In the genomic region with DNA sequence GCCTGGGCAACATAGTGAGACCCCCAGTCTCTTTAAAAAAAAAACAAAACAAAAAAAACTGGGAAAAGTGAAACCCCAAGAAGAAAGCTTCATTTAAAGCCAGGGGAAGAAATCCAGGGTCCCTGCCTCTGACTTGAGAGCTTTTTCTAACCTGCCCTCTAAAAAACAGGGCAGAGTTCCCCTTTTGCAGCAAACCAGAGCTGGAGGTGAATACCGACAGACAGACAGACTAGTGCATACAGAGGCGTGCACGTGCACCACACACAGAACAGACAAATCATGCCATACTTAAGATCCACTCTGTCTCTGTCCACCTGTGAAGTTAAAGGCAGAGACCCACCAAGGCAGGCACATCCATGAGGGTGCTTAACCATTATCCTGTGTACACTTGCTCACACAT, we compare ENCODE assay signal across 16 cellular contexts. TPM values are rescaled to one million over a fixed set of nuclear protein-coding genes. Genes with fewer than 3 reads are reported as not detected.
A peak's percentile ranks its signal among the peaks of the same experiment; 100 is the strongest.
DNase-seq lines count a peak whose midpoint lies in the region; ATAC-seq, FAIRE-seq and TF ChIP-seq lines count a peak whose summit lies in the region.
"Had no signal": no experiment of that assay in that cellular context is flagged by ENCODE, and none has a peak within 500 bp of the region (broad histone marks: within the 10 kb centered on the region; RNA-seq: fewer than 3 reads in every experiment).

No MANE protein-coding gene starts in this region.

- peak; percentile 64 for FAIRE-seq in GM18507 (lab: Jason Lieb, UNC)
- FAIRE-seq: H1 had no signal

- H3K4me3 ChIP-seq in CD4-positive, alpha-beta memory T cell (ENCODE audit: low read length in 2 of 2), result no peak overlapping the region
- no peak overlapping the region for H3K4me3 ChIP-seq in Karpas-422 (ENCODE audit: low read length)
- H3K4me3 ChIP-seq: dorsolateral prefrontal cortex, thyroid gland had no signal

- TF ChIP-seq CTCF in activated B cell treated with CpG ODN at 0.5 μM for 24 hours (IDR thresholded peaks at IDR 0.05), result no peak

- no peaks in the 10 kb centered on the region for H3K79me2 ChIP-seq in Karpas-422 (ENCODE audit: low read length)

- peaks cover 27% of the 10 kb centered on the region for H3K36me3 ChIP-seq in CD4-positive, alpha-beta memory T cell (ENCODE audit: insufficient read depth, low read length)
- 0 out of 2 replicates have a peak, but pooled peaks cover 6% of the 10 kb centered on the region for H3K36me3 ChIP-seq in Karpas-422 (ENCODE audit: insufficient read depth, low read length)

- H3K27ac ChIP-seq in CD4-positive, alpha-beta memory T cell (ENCODE audit: low read depth, low read length), result peak overlapping the region; percentile 58
- peak overlapping the region; percentile 77 for H3K27ac ChIP-seq in epithelial cell of prostate
- no peak overlapping the region for H3K27ac ChIP-seq in Karpas-422 (ENCODE audit: low read length)
- H3K27ac ChIP-seq: C4-2B, dorsolateral prefrontal cortex, thyroid gland had no signal

- H3K4me1 ChIP-seq in CD4-positive, alpha-beta memory T cell (ENCODE audit: insufficient read depth, low read length), result peaks cover 51% of the 10 kb centered on the region
- no peaks in the 10 kb centered on the region for H3K4me1 ChIP-seq in Karpas-422 (ENCODE audit: low read length)
- H3K4me1 ChIP-seq: thyroid gland had no signal

- peak overlapping the region; percentile 88 to 98 (median 94) for H3K27ac Mint-ChIP-seq in CD4-positive, alpha-beta memory T cell
- H3K27ac Mint-ChIP-seq in activated B cell treated with CpG ODN at 0.5 μM for 24 hours (peak overlapping the region; percentile 35), immature natural killer cell (no peak overlapping the region)

- no peak overlapping the region for H3K9ac ChIP-seq in Karpas-422 (ENCODE audit: low read length)

- H3K9me3 Mint-ChIP-seq in CD4-positive, alpha-beta memory T cell, result no peaks in the 10 kb centered on the region
- H3K9me3 Mint-ChIP-seq in activated B cell treated with CpG ODN at 0.5 μM for 24 hours, result no peaks in the 10 kb centered on the region
- no peaks in the 10 kb centered on the region for H3K9me3 Mint-ChIP-seq in immature natural killer cell

- peaks cover 14 to 35% of the 10 kb centered on the region in 2 donors for H3K36me3 Mint-ChIP-seq in CD4-positive, alpha-beta memory T cell
- H3K36me3 Mint-ChIP-seq in activated B cell treated with CpG ODN at 0.5 μM for 24 hours (ENCODE audit: low read depth), result peaks cover 38% of the 10 kb centered on the region
- peaks cover 0 to 24% (median 10%) of the 10 kb centered on the region in 3 donors for H3K36me3 Mint-ChIP-seq in immature natural killer cell

- H3K27me3 ChIP-seq in CD4-positive, alpha-beta memory T cell (ENCODE audit: insufficient read depth, low read length), result no peaks in the 10 kb centered on the region
- H3K27me3 ChIP-seq in Karpas-422 (ENCODE audit: low read length), result no peaks in the 10 kb centered on the region
- H3K27me3 ChIP-seq: dorsolateral prefrontal cortex, thyroid gland had no signal

- H3K4me3 Mint-ChIP-seq in CD4-positive, alpha-beta memory T cell, result peak overlapping the region in 5 of 8 donors; percentile 4 to 87 (median 63)
- H3K4me3 Mint-ChIP-seq in activated B cell treated with CpG ODN at 0.5 μM for 24 hours, result no peak overlapping the region
- no peak overlapping the region for H3K4me3 Mint-ChIP-seq in immature natural killer cell

- H3K4me2 ChIP-seq in Karpas-422 (ENCODE audit: low read depth, low read length, poor library complexity, severe bottlenecking), result no peak overlapping the region

- DNase-seq in CD4-positive, alpha-beta memory T cell, result peak in 2 of 5 donors; percentile 14 to 44
- DNase-seq in GM18507 (ENCODE audit: extremely low spot score, insufficient read length, low read depth), result no peak
- no peak for DNase-seq in activated B cell treated with CpG ODN at 0.5 μM for 24 hours
- no peak for DNase-seq in epithelial cell of prostate (ENCODE audit: low read depth, low spot score)
- no peak for DNase-seq in immature natural killer cell
- no peak for DNase-seq in germinal center (ENCODE audit: low spot score)
- DNase-seq in Karpas-422, result no peak
- DNase-seq: dorsolateral prefrontal cortex, NCI-H2081, NCI-H524 treated with DMSO at 0.1 percent for 48 hours, RPMI8226, thyroid gland had no signal

- no peaks in the 10 kb centered on the region for H3K27me3 Mint-ChIP-seq in CD4-positive, alpha-beta memory T cell
- H3K27me3 Mint-ChIP-seq in activated B cell treated with CpG ODN at 0.5 μM for 24 hours (no peaks in the 10 kb centered on the region), immature natural killer cell (ENCODE audit: low read depth in 3 of 3) (peaks cover 0 to 2% (median 2%) of the 10 kb centered on the region in 3 donors)

- no peaks in the 10 kb centered on the region for H3K9me3 ChIP-seq in CD4-positive, alpha-beta memory T cell (ENCODE audit: control insufficient read depth in 1 of 2, low read length in 2 of 2)
- no peaks in the 10 kb centered on the region for H3K9me3 ChIP-seq in Karpas-422 (ENCODE audit: low read length)
- H3K9me3 ChIP-seq: thyroid gland had no signal

- CTCF ChIA-PET in CD4-positive, alpha-beta memory T cell (lab: Charles Lee; ENCODE audit: partially characterized antibody), result interaction anchor here (1.0 to 24.2 kb wide), 8 partner anchors 8 to 85 kb away, joined by 3 to 562 read pairs (median 31); a partner anchor contains a TSS
- CTCF ChIA-PET in activated B cell treated with CpG ODN at 0.5 μM for 24 hours (lab: Charles Lee), result no interaction called here

- ATAC-seq in activated B cell treated with CpG ODN at 0.5 μM for 24 hours (ENCODE audit: low read depth) (no peak), GM21786 (IDR thresholded peaks at IDR 0.05; ENCODE audit: unreplicated experiment) (no peak)
- ATAC-seq: right cardiac atrium had no signal

- H2AFZ ChIP-seq in Karpas-422 (ENCODE audit: low read length), result no peak overlapping the region

- H3K9me2 ChIP-seq in Karpas-422 (replicated peaks; ENCODE audit: insufficient read depth, low read length), result no peaks in the 10 kb centered on the region

- H4K20me1 ChIP-seq in Karpas-422 (ENCODE audit: insufficient read depth, low read depth, low read length), result no peaks in the 10 kb centered on the region

- intact Hi-C loops in CD4-positive, alpha-beta memory T cell (cut with micrococcal nuclease), result loop anchor here (10.0 kb wide), 1 partner anchor 56 kb away; no protein-coding TSS in a partner anchor
- intact Hi-C loops in activated B cell treated with CpG ODN at 0.5 μM for 24 hours (cut with micrococcal nuclease), result loop anchor here (2.0 kb wide), 1 partner anchor 14 kb away; a partner anchor contains a TSS

- peaks cover 32 to 57% (median 46%) of the 10 kb centered on the region in 4 donors for H3K4me1 Mint-ChIP-seq in CD4-positive, alpha-beta memory T cell
- peaks cover 8% of the 10 kb centered on the region for H3K4me1 Mint-ChIP-seq in activated B cell treated with CpG ODN at 0.5 μM for 24 hours
- H3K4me1 Mint-ChIP-seq in immature natural killer cell, result no peaks in the 10 kb centered on the region

- POLR2A ChIA-PET in CD4-positive, alpha-beta memory T cell (lab: Charles Lee; ENCODE audit: partially characterized antibody), result interaction anchor here (0.5 to 19.7 kb wide), 8 partner anchors 8 to 359 kb away, joined by 3 to 299 read pairs (median 11); a partner anchor contains a TSS
- POLR2A ChIA-PET in activated B cell treated with CpG ODN at 0.5 μM for 24 hours (lab: Charles Lee), result no interaction called here

RNA-seq across cellular contexts. Expression of a gene that starts 11.7 kb away (rescaled TPM):
- total RNA-seq in CD4-positive, alpha-beta memory T cell, result 100 to 1,000 TPM; 172 TPM
- 100 to 1,000 TPM; 484 to 562 TPM for polyA plus RNA-seq in CD4-positive, alpha-beta memory T cell
- 0.95 and 1.6 TPM in 2 replicates for total RNA-seq in activated B cell treated with CpG ODN at 0.5 μM for 24 hours
- polyA plus RNA-seq in immature natural killer cell, result 1 to 10 TPM; 5.2 to 7.9 (median 5.4) TPM
- not detected in 2 replicates for total RNA-seq in Karpas-422 (2014; rRNA removed; shearing (Covaris generic); ENCODE audit: low replicate concordance)

RNA-seq across cellular contexts. Expression of a gene that starts 14.6 kb away (rescaled TPM):
- total RNA-seq in CD4-positive, alpha-beta memory T cell, result 10 to 100 TPM; 39.1 to 41.1 TPM
- polyA plus RNA-seq in CD4-positive, alpha-beta memory T cell, result 10 to 100 TPM; 11.7 to 28.1 TPM
- total RNA-seq in activated B cell treated with CpG ODN at 0.5 μM for 24 hours, result 59.9 and 60.1 TPM in 2 replicates
- 10 to 100 TPM in 2 of 3 donors, 1 to 10 TPM in 1; 9.7 to 21.7 (median 18.8) TPM for polyA plus RNA-seq in immature natural killer cell
- 18.6 and 19.7 TPM in 2 replicates for total RNA-seq in Karpas-422 (2014; rRNA removed; shearing (Covaris generic); ENCODE audit: low replicate concordance)

RNA-seq across cellular contexts. Expression of a gene that starts 56.7 kb away (rescaled TPM):
- total RNA-seq in CD4-positive, alpha-beta memory T cell, result under 1 TPM in 1 of 2 experiments, not detected in 1; 0.81 TPM
- polyA plus RNA-seq in CD4-positive, alpha-beta memory T cell, result under 1 TPM in 1 of 2 donors, not detected in 1; 0.30 TPM
- not detected in 2 replicates for total RNA-seq in activated B cell treated with CpG ODN at 0.5 μM for 24 hours
- not detected for polyA plus RNA-seq in immature natural killer cell
- total RNA-seq in Karpas-422 (2014; rRNA removed; shearing (Covaris generic); ENCODE audit: low replicate concordance), result not detected in 2 replicates
- total RNA-seq: H1 had no signal
- polyA plus RNA-seq: H1 had no signal

Comparison
In these comparisons a context has a peak if more than half of its experiments do, and no peak if none do; other contexts are left out.
1. H3K27ac Mint-ChIP-seq: peak in CD4-positive, alpha-beta memory T cell (7 of 7) and activated B cell treated with CpG ODN at 0.5 μM for 24 hours (single experiment); none in immature natural killer cell (0 of 6).
2. H3K4me3 Mint-ChIP-seq: peak in CD4-positive, alpha-beta memory T cell (5 of 8); none in activated B cell treated with CpG ODN at 0.5 μM for 24 hours (single experiment) and immature natural killer cell (0 of 5).
3. RNA of a gene that starts 11.7 kb away (total RNA-seq): 172 TPM in CD4-positive, alpha-beta memory T cell; 0.95 to 1.6 TPM in activated B cell treated with CpG ODN at 0.5 μM for 24 hours and not detected in Karpas-422; every median in the first group is over 10 times any median in the second.